ENCODE assay signal across 8 cellular contexts in genomic region chr17:42101513-42102292, GRCh38. TPM values are rescaled to one million over a fixed set of nuclear protein-coding genes. Genes with fewer than 3 reads are reported as not detected.
DNase-seq lines count a peak whose midpoint lies in the region; ATAC-seq and TF ChIP-seq lines count a peak whose summit lies in the region.

No MANE protein-coding gene starts in this region.

- CTCF ChIA-PET in activated CD8-positive, alpha-beta T cell treated with anti-CD3 and anti-CD28 coated beads, Interleukin-2, amount 10 ng/mL, durations not matched to agents 7 days and 5 days (lab: Charles Lee): interaction anchor here (0.6 to 2.9 kb wide), 20 partner anchors 8 to 84 kb away, joined by 3 to 32 read pairs (median 8); partner anchors contain the start of genes DHX58, DNAJC7 and NKIRAS2

- no peak overlapping the region for H3K4me3 Mint-ChIP-seq in activated CD8-positive, alpha-beta T cell treated with anti-CD3 and anti-CD28 coated beads, Interleukin-2, amount 10 ng/mL, durations not matched to agents 7 days and 5 days
- no peak overlapping the region for H3K4me3 Mint-ChIP-seq in endothelial cell (ENCODE audit: unreplicated experiment)
- H3K4me3 Mint-ChIP-seq in stimulated activated effector memory CD8-positive, alpha-beta T cell treated with anti-CD3 and anti-CD28 coated beads, Interleukin-12 subunit alpha, Interleukin-12 subunit beta, amount 100 ng/mL, for 72 hours: no peak overlapping the region

- DNase-seq in SIG-M5 treated with dmso at 0.1 percent for 504 hours (lab: John Stamatoyannopoulos, UW; ENCODE audit: unreplicated experiment) (peak; percentile 29), SIG-M5 (lab: John Stamatoyannopoulos, UW) (no peak), NCI-H774 (lab: John Stamatoyannopoulos, UW) (peak; percentile 54), endothelial cell (ENCODE audit: low spot score) (peak; percentile 97), myocyte (ENCODE audit: low read depth) (peak; percentile 77)
- peak; percentile 75 for DNase-seq in activated CD8-positive, alpha-beta T cell treated with anti-CD3 and anti-CD28 coated beads, Interleukin-2, amount 10 ng/mL, durations not matched to agents 7 days and 5 days
- peak; percentile 78 to 90 for DNase-seq in stimulated activated effector memory CD8-positive, alpha-beta T cell treated with anti-CD3 and anti-CD28 coated beads, Interleukin-12 subunit alpha, Interleukin-12 subunit beta, amount 100 ng/mL, for 72 hours (ENCODE audit: low spot score in 2 of 2)

- H3K9me3 Mint-ChIP-seq in activated CD8-positive, alpha-beta T cell treated with anti-CD3 and anti-CD28 coated beads, Interleukin-2, amount 10 ng/mL, durations not matched to agents 7 days and 5 days (ENCODE audit: insufficient read depth): no peaks in the 10 kb centered on the region
- H3K9me3 Mint-ChIP-seq in endothelial cell (ENCODE audit: unreplicated experiment): no peaks in the 10 kb centered on the region
- no peaks in the 10 kb centered on the region for H3K9me3 Mint-ChIP-seq in stimulated activated effector memory CD8-positive, alpha-beta T cell treated with anti-CD3 and anti-CD28 coated beads, Interleukin-12 subunit alpha, Interleukin-12 subunit beta, amount 100 ng/mL, for 72 hours

- peak; percentile 97 for TF ChIP-seq CTCF in endothelial cell (IDR thresholded peaks at IDR 0.05; ENCODE audit: unreplicated experiment)

- peak; percentile 66 for ATAC-seq in activated CD8-positive, alpha-beta T cell treated with anti-CD3 and anti-CD28 coated beads, Interleukin-2, amount 10 ng/mL, durations not matched to agents 7 days and 5 days
- ATAC-seq in stimulated activated effector memory CD8-positive, alpha-beta T cell treated with anti-CD3 and anti-CD28 coated beads, Interleukin-12 subunit alpha, Interleukin-12 subunit beta, amount 100 ng/mL, for 72 hours: peak; percentile 78
- ATAC-seq in GM18868 (IDR thresholded peaks at IDR 0.05; ENCODE audit: unreplicated experiment): no peak

- H3K36me3 Mint-ChIP-seq in activated CD8-positive, alpha-beta T cell treated with anti-CD3 and anti-CD28 coated beads, Interleukin-2, amount 10 ng/mL, durations not matched to agents 7 days and 5 days (ENCODE audit: low read depth): peaks cover 24% of the 10 kb centered on the region
- no peaks in the 10 kb centered on the region for H3K36me3 Mint-ChIP-seq in endothelial cell (ENCODE audit: low read depth, unreplicated experiment)
- H3K36me3 Mint-ChIP-seq in stimulated activated effector memory CD8-positive, alpha-beta T cell treated with anti-CD3 and anti-CD28 coated beads, Interleukin-12 subunit alpha, Interleukin-12 subunit beta, amount 100 ng/mL, for 72 hours: peaks cover 6% of the 10 kb centered on the region

- H3K27ac Mint-ChIP-seq in activated CD8-positive, alpha-beta T cell treated with anti-CD3 and anti-CD28 coated beads, Interleukin-2, amount 10 ng/mL, durations not matched to agents 7 days and 5 days: no peak overlapping the region
- no peak overlapping the region for H3K27ac Mint-ChIP-seq in endothelial cell (ENCODE audit: unreplicated experiment)
- H3K27ac Mint-ChIP-seq in stimulated activated effector memory CD8-positive, alpha-beta T cell treated with anti-CD3 and anti-CD28 coated beads, Interleukin-12 subunit alpha, Interleukin-12 subunit beta, amount 100 ng/mL, for 72 hours: no peak overlapping the region

- peaks cover 13% of the 10 kb centered on the region for H3K4me1 Mint-ChIP-seq in activated CD8-positive, alpha-beta T cell treated with anti-CD3 and anti-CD28 coated beads, Interleukin-2, amount 10 ng/mL, durations not matched to agents 7 days and 5 days (ENCODE audit: low read depth)
- peaks cover 11% of the 10 kb centered on the region for H3K4me1 Mint-ChIP-seq in endothelial cell (ENCODE audit: unreplicated experiment)
- peaks cover 10% of the 10 kb centered on the region for H3K4me1 Mint-ChIP-seq in stimulated activated effector memory CD8-positive, alpha-beta T cell treated with anti-CD3 and anti-CD28 coated beads, Interleukin-12 subunit alpha, Interleukin-12 subunit beta, amount 100 ng/mL, for 72 hours

- POLR2A ChIA-PET in activated CD8-positive, alpha-beta T cell treated with anti-CD3 and anti-CD28 coated beads, Interleukin-2, amount 10 ng/mL, durations not matched to agents 7 days and 5 days (lab: Charles Lee): interaction anchor here (1.3 to 2.5 kb wide), 2 partner anchors 11 to 37 kb away, joined by 3 to 10 read pairs; partner anchors contain the start of gene DHX58

- peaks cover 14% of the 10 kb centered on the region for H3K27me3 Mint-ChIP-seq in activated CD8-positive, alpha-beta T cell treated with anti-CD3 and anti-CD28 coated beads, Interleukin-2, amount 10 ng/mL, durations not matched to agents 7 days and 5 days (ENCODE audit: low read depth)
- peaks cover 10% of the 10 kb centered on the region for H3K27me3 Mint-ChIP-seq in endothelial cell (ENCODE audit: unreplicated experiment)

RNA-seq across cellular contexts. Expression of gene ZNF385C, which starts 3.4 kb away (rescaled TPM):
- total RNA-seq in activated CD8-positive, alpha-beta T cell treated with anti-CD3 and anti-CD28 coated beads, Interleukin-2, amount 10 ng/mL, durations not matched to agents 7 days and 5 days: under 1 TPM; 0.23 to 0.47 TPM
- total RNA-seq in endothelial cell (ENCODE audit: unreplicated experiment) (1.3 TPM), myocyte (0.05 and 0.36 TPM in 2 replicates)
- polyA plus RNA-seq in myocyte (2012): 0.15 TPM

RNA-seq across cellular contexts. Expression of gene DHX58, which starts 10.8 kb away (rescaled TPM):
- total RNA-seq in activated CD8-positive, alpha-beta T cell treated with anti-CD3 and anti-CD28 coated beads, Interleukin-2, amount 10 ng/mL, durations not matched to agents 7 days and 5 days: 10 to 100 TPM; 71.9 to 72.9 TPM
- 0.41 TPM for total RNA-seq in endothelial cell (ENCODE audit: unreplicated experiment)
- total RNA-seq in myocyte: 9.3 and 11.3 TPM in 2 replicates
- 12.9 TPM for polyA plus RNA-seq in myocyte (2012)

RNA-seq across cellular contexts. Expression of gene KAT2A, which starts 19.5 kb away (rescaled TPM):
- 10 to 100 TPM; 45.2 to 46.8 TPM for total RNA-seq in activated CD8-positive, alpha-beta T cell treated with anti-CD3 and anti-CD28 coated beads, Interleukin-2, amount 10 ng/mL, durations not matched to agents 7 days and 5 days
- total RNA-seq in endothelial cell (ENCODE audit: unreplicated experiment) (22.8 TPM), myocyte (26.5 and 32.6 TPM in 2 replicates)
- 32.8 TPM for polyA plus RNA-seq in myocyte (2012)

RNA-seq across cellular contexts. Expression of gene HSPB9, which starts 20.9 kb away (rescaled TPM):
- under 1 TPM; 0.16 to 0.29 TPM for total RNA-seq in activated CD8-positive, alpha-beta T cell treated with anti-CD3 and anti-CD28 coated beads, Interleukin-2, amount 10 ng/mL, durations not matched to agents 7 days and 5 days
- total RNA-seq in endothelial cell (ENCODE audit: unreplicated experiment) (not detected), myocyte (not detected in 2 replicates)
- polyA plus RNA-seq in myocyte (2012): 0.40 TPM

RNA-seq across cellular contexts. Expression of gene C17orf113, which starts 51.3 kb away (rescaled TPM):
- total RNA-seq in activated CD8-positive, alpha-beta T cell treated with anti-CD3 and anti-CD28 coated beads, Interleukin-2, amount 10 ng/mL, durations not matched to agents 7 days and 5 days: under 1 TPM; 0.16 to 0.24 TPM
- total RNA-seq in endothelial cell (ENCODE audit: unreplicated experiment) (1.6 TPM), myocyte (0.16 and 0.51 TPM in 2 replicates)
- 0.26 TPM for polyA plus RNA-seq in myocyte (2012)
